ENCODE assay signal across 18 cellular contexts in genomic region chr14:105117710-105118385, GRCh38.
"Had no signal": no experiment of that assay in that cellular context is flagged by ENCODE, and none has a peak within 500 bp of the region (broad histone marks: within the 10 kb centered on the region; RNA-seq: fewer than 3 reads in every experiment).

No MANE protein-coding gene starts in this region.

- DNase-seq: activated CD4-positive, alpha-beta T cell treated with anti-CD3 and anti-CD28 coated beads, Interleukin-2, amount 50 U/mL, for 48 hours; activated naive CD4-positive, alpha-beta T cell treated with Interleukin-2 at 50 U/mL for 16 hours; anterior cingulate cortex; brain microvascular endothelial cell; dermis blood vessel endothelial cell; effector memory CD8-positive, alpha-beta T cell; gastrocnemius medialis; left cardiac atrium; naive thymus-derived CD4-positive, alpha-beta T cell; SK-N-SH; stimulated activated CD4-positive, alpha-beta T cell treated with anti-CD3 and anti-CD28 coated beads, Interleukin-4, amount 100 ng/mL, for 24 hours; stimulated activated naive CD4-positive, alpha-beta T cell; T-cell; T1000; trophoblast cell had no signal

- H3K27ac Mint-ChIP-seq: activated T-helper 17 cell treated with anti-CD3 and anti-CD28 coated beads, Interleukin-2, amount 50 U/mL, for 72 hours; naive thymus-derived CD4-positive, alpha-beta T cell; T-cell had no signal

- H3K4me1 Mint-ChIP-seq: activated T-helper 17 cell treated with anti-CD3 and anti-CD28 coated beads, Interleukin-2, amount 50 U/mL, for 72 hours; naive thymus-derived CD4-positive, alpha-beta T cell; T-cell had no signal

- H3K27ac ChIP-seq: brain microvascular endothelial cell, gastrocnemius medialis, heart left ventricle, parathyroid adenoma had no signal

- H3K4me3 Mint-ChIP-seq: activated T-helper 17 cell treated with anti-CD3 and anti-CD28 coated beads, Interleukin-2, amount 50 U/mL, for 72 hours; effector memory CD8-positive, alpha-beta T cell; naive thymus-derived CD4-positive, alpha-beta T cell; T-cell had no signal

- ATAC-seq: activated T-helper 17 cell treated with anti-CD3 and anti-CD28 coated beads, Interleukin-2, amount 50 U/mL, for 72 hours; effector memory CD8-positive, alpha-beta T cell; gastrocnemius medialis; heart left ventricle; left cardiac atrium; naive thymus-derived CD4-positive, alpha-beta T cell; T-cell had no signal
